In genomic region chr3:140563206-140563605, GRCh38 we compare ENCODE assay signal across 26 cellular contexts.
"Had no signal": no experiment of that assay in that cellular context is flagged by ENCODE, and none has a peak within 500 bp of the region (broad histone marks: within the 10 kb centered on the region; RNA-seq: fewer than 3 reads in every experiment).

No MANE protein-coding gene starts in this region.

- H3K36me3 ChIP-seq: ascending aorta had no signal

- H3K4me1 ChIP-seq: ascending aorta, body of pancreas had no signal

- ATAC-seq: activated naive CD4-positive, alpha-beta T cell treated with anti-CD3 and anti-CD28 coated beads, Interleukin-2, amount 50 U/mL, for 72 hours; activated naive CD8-positive, alpha-beta T cell treated with anti-CD3 and anti-CD28 coated beads, Interleukin-2, amount 50 U/mL, for 24 hours; activated T-cell treated with anti-CD3 and anti-CD28 coated beads, Interleukin-2, amount 50 U/mL, for 4 hours; body of pancreas; T-cell had no signal

- H3K27ac ChIP-seq: ascending aorta, body of pancreas, SK-N-MC, VCaP had no signal

- DNase-seq: activated CD4-positive, alpha-beta memory T cell treated with anti-CD3 and anti-CD28 coated beads for 36 hours; activated CD4-positive, alpha-beta T cell treated with anti-CD3 and anti-CD28 coated beads, Interleukin-2, amount 10 ng/mL, durations not matched to agents 7 days and 5 days; activated CD4-positive, CD25-positive, alpha-beta regulatory T cell; activated CD8-positive, alpha-beta memory T cell treated with anti-CD3 and anti-CD28 coated beads for 24 hours; activated effector memory CD4-positive, alpha-beta T cell treated with anti-CD3 and anti-CD28 coated beads, Interleukin-2, amount 50 U/mL, for 16 hours; activated naive CD4-positive, alpha-beta T cell treated with Interleukin-2 at 50 U/mL for 16 hours; activated naive CD8-positive, alpha-beta T cell treated with anti-CD3 and anti-CD28 coated beads, Interleukin-2, amount 50 U/mL, for 24 hours; activated T-cell treated with anti-CD3 and anti-CD28 coated beads, Interleukin-2, amount 50 U/mL, for 4 hours; amniotic stem cell; body of pancreas; central memory CD4-positive, alpha-beta T cell; KG1; NCI-H1092; NCI-H1417; NCI-H2029 treated with DMSO at 0.1 percent for 48 hours; NCI-H446 treated with DMSO at 0.1 percent for 48 hours; NCI-H526 treated with DMSO at 0.1 percent for 48 hours; NCI-H82; SIG-M5; T-cell; T-helper 2 cell; T1000 had no signal

- H3K27me3 ChIP-seq: ascending aorta, body of pancreas had no signal

- H3K9me3 ChIP-seq: ascending aorta, body of pancreas had no signal

- H3K4me3 ChIP-seq: ascending aorta, body of pancreas, SK-N-MC had no signal
